Comparison of ENCODE assay signal across 20 cellular contexts in genomic region chr22:19757985-19758895, GRCh38. TPM values are rescaled to one million over a fixed set of nuclear protein-coding genes. Genes with fewer than 3 reads are reported as not detected.
DNase-seq lines count a peak whose midpoint lies in the region; ATAC-seq and TF ChIP-seq lines count a peak whose summit lies in the region.
"Had no signal": no experiment of that assay in that cellular context is flagged by ENCODE, and none has a peak within 500 bp of the region (broad histone marks: within the 10 kb centered on the region; RNA-seq: fewer than 3 reads in every experiment).

No MANE protein-coding gene starts in this region.

- no peak overlapping the region for H3K27ac ChIP-seq in CD4-positive, alpha-beta memory T cell (ENCODE audit: low read depth, low read length)
- H3K27ac ChIP-seq: HL-60, spleen, transverse colon had no signal

- no peak for TF ChIP-seq CTCF in GM10266 (IDR thresholded peaks at IDR 0.05; ENCODE audit: control insufficient read depth, insufficient read depth, low read depth, missing control alignments)

- H3K4me3 Mint-ChIP-seq in CD4-positive, alpha-beta memory T cell = peak overlapping the region in 5 of 8 donors; percentile 51 to 88 (median 74)
- peak overlapping the region; percentile 23 for H3K4me3 Mint-ChIP-seq in activated naive CD8-positive, alpha-beta T cell treated with anti-CD3 and anti-CD28 coated beads, Interleukin-2, amount 50 U/mL, for 24 hours
- peak overlapping the region in 7 of 8 donors; percentile 63 to 90 (median 86) for H3K4me3 Mint-ChIP-seq in naive B cell

- no peaks in the 10 kb centered on the region for H3K36me3 Mint-ChIP-seq in CD4-positive, alpha-beta memory T cell
- peaks cover 2% of the 10 kb centered on the region for H3K36me3 Mint-ChIP-seq in activated naive CD8-positive, alpha-beta T cell treated with anti-CD3 and anti-CD28 coated beads, Interleukin-2, amount 50 U/mL, for 24 hours (ENCODE audit: low read depth)
- H3K36me3 Mint-ChIP-seq in naive B cell = peaks cover 8 to 13% of the 10 kb centered on the region in 2 donors

- H3K9me3 Mint-ChIP-seq in CD4-positive, alpha-beta memory T cell = peaks cover 0 to 5% (median 0%) of the 10 kb centered on the region in 8 donors
- H3K9me3 Mint-ChIP-seq in activated naive CD8-positive, alpha-beta T cell treated with anti-CD3 and anti-CD28 coated beads, Interleukin-2, amount 50 U/mL, for 24 hours = no peaks in the 10 kb centered on the region
- H3K9me3 Mint-ChIP-seq in naive B cell = peaks cover 0 to 7% (median 0%) of the 10 kb centered on the region in 7 donors
- H3K9me3 Mint-ChIP-seq: activated naive CD4-positive, alpha-beta T cell treated with anti-CD3 and anti-CD28 coated beads, Interleukin-2, amount 50 U/mL, for 72 hours; stimulated activated memory B cell treated with anti-CD40 and anti-IgM and Interleukin-4, amounts not matched to agents 10 μg/mL and 1 μg/mL and 100 μg/mL, for 72 hours had no signal

- no peak for DNase-seq in CD4-positive, alpha-beta memory T cell
- peak; percentile 55 for DNase-seq in GM10266 (ENCODE audit: extremely low spot score)
- no peak for DNase-seq in activated naive CD8-positive, alpha-beta T cell treated with anti-CD3 and anti-CD28 coated beads, Interleukin-2, amount 50 U/mL, for 24 hours
- no peak for DNase-seq in naive B cell
- DNase-seq in RKO (ENCODE audit: low spot score) = no peak
- no peak for DNase-seq in occipital lobe (lab: John Stamatoyannopoulos, UW)
- DNase-seq: activated CD4-positive, CD25-positive, alpha-beta regulatory T cell treated with anti-CD3 and anti-CD28 coated beads, Interleukin-2, amount 50 U/mL, for 72 hours; BE2C; hypothalamus; NCI-H1105 treated with DMSO at 0.1 percent for 48 hours; NCI-H2171 treated with DMSO at 0.1 percent for 48 hours; posterior cingulate gyrus; spleen; transverse colon had no signal

- POLR2A ChIA-PET in CD4-positive, alpha-beta memory T cell (lab: Charles Lee; ENCODE audit: partially characterized antibody) = interaction anchor here (1.4 kb wide), 1 partner anchor 10 kb away, joined by 3 read pairs; no protein-coding TSS in a partner anchor

- H3K9me3 ChIP-seq in CD4-positive, alpha-beta memory T cell (ENCODE audit: control insufficient read depth in 1 of 2, low read length in 2 of 2) = no peaks in the 10 kb centered on the region
- H3K9me3 ChIP-seq: BE2C, mucosa of descending colon, spleen, transverse colon had no signal

- H3K36me3 ChIP-seq in CD4-positive, alpha-beta memory T cell (ENCODE audit: insufficient read depth, low read length) = no peaks in the 10 kb centered on the region
- H3K36me3 ChIP-seq: BE2C, spleen, transverse colon had no signal

- H3K27me3 Mint-ChIP-seq in CD4-positive, alpha-beta memory T cell = peaks cover 42 to 44% of the 10 kb centered on the region in 2 donors
- peaks cover 72% of the 10 kb centered on the region for H3K27me3 Mint-ChIP-seq in activated naive CD8-positive, alpha-beta T cell treated with anti-CD3 and anti-CD28 coated beads, Interleukin-2, amount 50 U/mL, for 24 hours
- peaks cover 43 to 80% (median 76%) of the 10 kb centered on the region in 3 donors for H3K27me3 Mint-ChIP-seq in naive B cell

- H3K4me1 ChIP-seq in CD4-positive, alpha-beta memory T cell (ENCODE audit: insufficient read depth, low read length) = peaks cover 33% of the 10 kb centered on the region
- H3K4me1 ChIP-seq: BE2C had no signal

- peaks cover 22% of the 10 kb centered on the region for H3K27me3 ChIP-seq in CD4-positive, alpha-beta memory T cell (ENCODE audit: insufficient read depth, low read length)

- H3K4me1 Mint-ChIP-seq in CD4-positive, alpha-beta memory T cell = peaks cover 20 to 42% (median 30%) of the 10 kb centered on the region in 4 donors
- H3K4me1 Mint-ChIP-seq in activated naive CD8-positive, alpha-beta T cell treated with anti-CD3 and anti-CD28 coated beads, Interleukin-2, amount 50 U/mL, for 24 hours = peaks cover 32% of the 10 kb centered on the region
- peaks cover 34 to 42% (median 37%) of the 10 kb centered on the region in 3 donors for H3K4me1 Mint-ChIP-seq in naive B cell

- CTCF ChIA-PET in CD4-positive, alpha-beta memory T cell (lab: Charles Lee; ENCODE audit: partially characterized antibody) = interaction anchor here (0.8 to 5.8 kb wide), 2 partner anchors 28 to 154 kb away, joined by 4 to 61 read pairs; no protein-coding TSS in a partner anchor

- intact Hi-C loops in CD4-positive, alpha-beta memory T cell (cut with micrococcal nuclease) = loop anchor here (5.0 kb wide), 1 partner anchor 134 kb away; no protein-coding TSS in a partner anchor

- H3K4me3 ChIP-seq in CD4-positive, alpha-beta memory T cell (ENCODE audit: low read length in 2 of 2) = no peak overlapping the region
- H3K4me3 ChIP-seq: mucosa of descending colon had no signal

- H3K27ac Mint-ChIP-seq in CD4-positive, alpha-beta memory T cell = peak overlapping the region in 1 of 7 donors; percentile 68
- H3K27ac Mint-ChIP-seq in activated naive CD8-positive, alpha-beta T cell treated with anti-CD3 and anti-CD28 coated beads, Interleukin-2, amount 50 U/mL, for 24 hours = no peak overlapping the region
- H3K27ac Mint-ChIP-seq in naive B cell = peak overlapping the region in 1 of 6 donors; percentile 58
- H3K27ac Mint-ChIP-seq: activated naive CD4-positive, alpha-beta T cell treated with anti-CD3 and anti-CD28 coated beads, Interleukin-2, amount 50 U/mL, for 72 hours had no signal

- ATAC-seq in activated naive CD8-positive, alpha-beta T cell treated with anti-CD3 and anti-CD28 coated beads, Interleukin-2, amount 50 U/mL, for 24 hours = no peak
- no peak for ATAC-seq in naive B cell (ENCODE audit: low read depth in 2 of 2)
- no peak for ATAC-seq in activated CD4-positive, CD25-positive, alpha-beta regulatory T cell treated with anti-CD3 and anti-CD28 coated beads, Interleukin-2, amount 50 U/mL, for 24 hours
- ATAC-seq: activated naive CD4-positive, alpha-beta T cell treated with anti-CD3 and anti-CD28 coated beads, Interleukin-2, amount 50 U/mL, for 72 hours had no signal

RNA-seq across cellular contexts. Expression of gene TBX1, which starts 2.3 kb away (rescaled TPM):
- total RNA-seq in CD4-positive, alpha-beta memory T cell = not detected
- not detected for polyA plus RNA-seq in CD4-positive, alpha-beta memory T cell
- polyA plus RNA-seq in naive B cell (ENCODE audit: low read depth in 6 of 6) = not detected
- total RNA-seq in occipital lobe = 0.62 TPM
- total RNA-seq: activated naive CD4-positive, alpha-beta T cell treated with anti-CD3 and anti-CD28 coated beads, Interleukin-2, amount 50 U/mL, for 72 hours; T-helper 1 cell treated with Interleukin-12 subunit alpha and Interleukin-12 subunit beta and Interleukin-4 antibody, amounts not matched to agents 30 ng/mL and 1 ng/mL, for 36 hours had no signal

RNA-seq across cellular contexts. Expression of gene GP1BB, which starts 34.9 kb away (rescaled TPM):
- not detected for total RNA-seq in CD4-positive, alpha-beta memory T cell
- polyA plus RNA-seq in CD4-positive, alpha-beta memory T cell = not detected
- polyA plus RNA-seq in naive B cell (ENCODE audit: low read depth in 6 of 6) = 1 to 10 TPM in 5 of 6 donors, under 1 TPM in 1; 0.38 to 6.2 (median 4.0) TPM
- total RNA-seq in occipital lobe = 21.8 TPM
- total RNA-seq: activated naive CD4-positive, alpha-beta T cell treated with anti-CD3 and anti-CD28 coated beads, Interleukin-2, amount 50 U/mL, for 72 hours; T-helper 1 cell treated with Interleukin-12 subunit alpha and Interleukin-12 subunit beta and Interleukin-4 antibody, amounts not matched to agents 30 ng/mL and 1 ng/mL, for 36 hours had no signal

RNA-seq across cellular contexts. Expression of gene SEPTIN5, which starts 43.9 kb away (rescaled TPM):
- total RNA-seq in CD4-positive, alpha-beta memory T cell = not detected
- not detected for polyA plus RNA-seq in CD4-positive, alpha-beta memory T cell
- polyA plus RNA-seq in naive B cell (ENCODE audit: low read depth in 6 of 6) = 1 to 10 TPM in 3 of 6 donors, under 1 TPM in 2, not detected in 1; 0.38 to 1.6 (median 1.0) TPM
- 167 TPM for total RNA-seq in occipital lobe
- total RNA-seq: T-helper 1 cell treated with Interleukin-12 subunit alpha and Interleukin-12 subunit beta and Interleukin-4 antibody, amounts not matched to agents 30 ng/mL and 1 ng/mL, for 36 hours had no signal

Comparison
In these comparisons a context has a peak if more than half of its experiments do, and no peak if none do; other contexts are left out.
1. H3K4me3 Mint-ChIP-seq: peak in every context shown above with its lines; median percentile 86 in naive B cell; 74 in CD4-positive, alpha-beta memory T cell; 23 in activated naive CD8-positive, alpha-beta T cell treated with anti-CD3 and anti-CD28 coated beads, Interleukin-2, amount 50 U/mL, for 24 hours.
2. RNA of gene GP1BB, which starts 34.9 kb away (total RNA-seq): 21.8 TPM in occipital lobe (single experiment); not detected in CD4-positive, alpha-beta memory T cell; every median in the first group is over 10 times any median in the second.
3. RNA of gene SEPTIN5, which starts 43.9 kb away (total RNA-seq): 167 TPM in occipital lobe (single experiment); not detected in CD4-positive, alpha-beta memory T cell; every median in the first group is over 100 times any median in the second.